In genomic region chr15:37377428-37377827, GRCh38 we compare ENCODE assay signal across 28 cellular contexts.
"Had no signal": no experiment of that assay in that cellular context is flagged by ENCODE, and none has a peak within 500 bp of the region (broad histone marks: within the 10 kb centered on the region; RNA-seq: fewer than 3 reads in every experiment).

No MANE protein-coding gene starts in this region.

- H3K9me3 ChIP-seq: suprapubic skin, testis, thoracic aorta, thyroid gland, tibial artery, transverse colon, upper lobe of left lung, upper lobe of right lung, uterus, vagina had no signal

- H3K4me3 Mint-ChIP-seq: stimulated activated effector memory CD8-positive, alpha-beta T cell treated with anti-CD3 and anti-CD28 coated beads, Interleukin-12 subunit alpha, Interleukin-12 subunit beta, amount 100 ng/mL, for 72 hours; stimulated activated memory B cell treated with anti-CD40 and anti-IgM and Interleukin-4, amounts not matched to agents 10 μg/mL and 1 μg/mL and 100 μg/mL, for 72 hours; stimulated activated naive B cell treated with anti-CD40 and anti-IgM and Interleukin-4, amounts not matched to agents 10 μg/mL and 1 μg/mL and 100 μg/mL, for 72 hours; stimulated activated naive CD8-positive, alpha-beta T cell treated with anti-CD3 and anti-CD28 coated beads, Interleukin-15, amount 100 ng/mL, for 72 hours; stimulated activated naive CD8-positive, alpha-beta T cell treated with anti-CD3 and anti-CD28 coated beads, Interleukin-15, Interleukin-2, amounts not matched to agents 100 ng/mL and 50 ng/mL, for 24 hours; type B pancreatic cell had no signal

- ATAC-seq: stimulated activated effector memory CD8-positive, alpha-beta T cell treated with anti-CD3 and anti-CD28 coated beads, Interleukin-12 subunit alpha, Interleukin-12 subunit beta, amount 100 ng/mL, for 72 hours; stimulated activated memory B cell treated with anti-CD40 and anti-IgM and Interleukin-4, amounts not matched to agents 10 μg/mL and 1 μg/mL and 100 μg/mL, for 72 hours; stimulated activated naive B cell treated with anti-CD40 and anti-IgM and Interleukin-4, amounts not matched to agents 10 μg/mL and 1 μg/mL and 100 μg/mL, for 72 hours; stimulated activated naive CD8-positive, alpha-beta T cell treated with anti-CD3 and anti-CD28 coated beads, Interleukin-15, amount 100 ng/mL, for 72 hours; stimulated activated naive CD8-positive, alpha-beta T cell treated with anti-CD3 and anti-CD28 coated beads, Interleukin-15, Interleukin-2, amounts not matched to agents 100 U/mL and 50 U/mL, for 24 hours; upper lobe of right lung had no signal

- H3K9me3 Mint-ChIP-seq: type B pancreatic cell had no signal

- H3K27ac ChIP-seq: stomach, suprapubic skin, testis, thoracic aorta, thyroid gland, tibial artery, tibial nerve, transverse colon, upper lobe of left lung, upper lobe of right lung, uterus, vagina had no signal

- DNase-seq: stimulated activated CD4-positive, alpha-beta T cell treated with anti-CD3 and anti-CD28 coated beads, Interleukin-2, amount 100 ng/mL, for 48 hours; stimulated activated CD4-positive, alpha-beta T cell treated with anti-CD3 and anti-CD28 coated beads, Interleukin-4, amount 100 ng/mL, for 1 hour; stimulated activated CD4-positive, alpha-beta T cell treated with anti-CD3 and anti-CD28 coated beads, Interleukin-4, amount 100 ng/mL, for 24 hours; stimulated activated CD4-positive, alpha-beta T cell treated with anti-CD3 and anti-CD28 coated beads, Interleukin-4, amount 100 ng/mL, for 4 hours; stimulated activated CD8-positive, alpha-beta memory T cell treated with anti-CD3 and anti-CD28 coated beads, Interleukin-4, amount 100 ng/mL, for 48 hours; stimulated activated naive B cell treated with anti-CD40 and anti-IgM and Interleukin-4, amounts not matched to agents 10 μg/mL and 1 μg/mL and 100 μg/mL, for 72 hours; stimulated activated naive CD4-positive, alpha-beta T cell; stimulated activated naive CD4-positive, alpha-beta T cell treated with Interleukin-2 at 50 U/mL for 16 hours; stimulated activated naive CD8-positive, alpha-beta T cell treated with anti-CD3 and anti-CD28 coated beads, Interleukin-15, amount 100 ng/mL, for 72 hours; stimulated activated naive CD8-positive, alpha-beta T cell treated with anti-CD3 and anti-CD28 coated beads, Interleukin-15, Interleukin-2, amounts not matched to agents 100 U/mL and 50 U/mL, for 24 hours; stomach; substantia nigra; testis; thyroid gland; tibial artery; transverse colon; trophoblast cell; upper lobe of left lung; upper lobe of right lung; uterus had no signal

- H3K36me3 ChIP-seq: stomach, suprapubic skin, thoracic aorta, thyroid gland, tibial artery, tibial nerve, transverse colon, upper lobe of left lung, upper lobe of right lung, uterus, vagina had no signal

- H3K27me3 Mint-ChIP-seq: stimulated activated memory B cell treated with anti-CD40 and anti-IgM and Interleukin-4, amounts not matched to agents 10 μg/mL and 1 μg/mL and 100 μg/mL, for 72 hours; stimulated activated naive B cell treated with anti-CD40 and anti-IgM and Interleukin-4, amounts not matched to agents 10 μg/mL and 1 μg/mL and 100 μg/mL, for 72 hours; stimulated activated naive CD8-positive, alpha-beta T cell treated with anti-CD3 and anti-CD28 coated beads, Interleukin-15, amount 100 ng/mL, for 72 hours; stimulated activated naive CD8-positive, alpha-beta T cell treated with anti-CD3 and anti-CD28 coated beads, Interleukin-15, Interleukin-2, amounts not matched to agents 100 ng/mL and 50 ng/mL, for 24 hours had no signal

- H3K4me3 ChIP-seq: stomach, suprapubic skin, testis, thoracic aorta, thyroid gland, tibial artery, tibial nerve, transverse colon, upper lobe of left lung, upper lobe of right lung, uterus, vagina had no signal

- H3K27ac Mint-ChIP-seq: stimulated activated effector memory CD8-positive, alpha-beta T cell treated with anti-CD3 and anti-CD28 coated beads, Interleukin-12 subunit alpha, Interleukin-12 subunit beta, amount 100 ng/mL, for 72 hours; stimulated activated memory B cell treated with anti-CD40 and anti-IgM and Interleukin-4, amounts not matched to agents 10 μg/mL and 1 μg/mL and 100 μg/mL, for 72 hours; stimulated activated naive B cell treated with anti-CD40 and anti-IgM and Interleukin-4, amounts not matched to agents 10 μg/mL and 1 μg/mL and 100 μg/mL, for 72 hours; stimulated activated naive CD8-positive, alpha-beta T cell treated with anti-CD3 and anti-CD28 coated beads, Interleukin-15, amount 100 ng/mL, for 72 hours; stimulated activated naive CD8-positive, alpha-beta T cell treated with anti-CD3 and anti-CD28 coated beads, Interleukin-15, Interleukin-2, amounts not matched to agents 100 ng/mL and 50 ng/mL, for 24 hours; type B pancreatic cell had no signal

- H3K4me1 Mint-ChIP-seq: stimulated activated effector memory CD8-positive, alpha-beta T cell treated with anti-CD3 and anti-CD28 coated beads, Interleukin-12 subunit alpha, Interleukin-12 subunit beta, amount 100 ng/mL, for 72 hours; stimulated activated memory B cell treated with anti-CD40 and anti-IgM and Interleukin-4, amounts not matched to agents 10 μg/mL and 1 μg/mL and 100 μg/mL, for 72 hours; stimulated activated naive B cell treated with anti-CD40 and anti-IgM and Interleukin-4, amounts not matched to agents 10 μg/mL and 1 μg/mL and 100 μg/mL, for 72 hours; stimulated activated naive CD8-positive, alpha-beta T cell treated with anti-CD3 and anti-CD28 coated beads, Interleukin-15, amount 100 ng/mL, for 72 hours had no signal

- H3K36me3 Mint-ChIP-seq: stimulated activated effector memory CD8-positive, alpha-beta T cell treated with anti-CD3 and anti-CD28 coated beads, Interleukin-12 subunit alpha, Interleukin-12 subunit beta, amount 100 ng/mL, for 72 hours; stimulated activated memory B cell treated with anti-CD40 and anti-IgM and Interleukin-4, amounts not matched to agents 10 μg/mL and 1 μg/mL and 100 μg/mL, for 72 hours; stimulated activated naive B cell treated with anti-CD40 and anti-IgM and Interleukin-4, amounts not matched to agents 10 μg/mL and 1 μg/mL and 100 μg/mL, for 72 hours; type B pancreatic cell had no signal

- H3K27me3 ChIP-seq: stomach, suprapubic skin, testis, thyroid gland, tibial artery, tibial nerve, transverse colon, upper lobe of left lung, upper lobe of right lung, uterus, vagina had no signal
